ENCODE assay signal across 2 cellular contexts in the genomic region with DNA sequence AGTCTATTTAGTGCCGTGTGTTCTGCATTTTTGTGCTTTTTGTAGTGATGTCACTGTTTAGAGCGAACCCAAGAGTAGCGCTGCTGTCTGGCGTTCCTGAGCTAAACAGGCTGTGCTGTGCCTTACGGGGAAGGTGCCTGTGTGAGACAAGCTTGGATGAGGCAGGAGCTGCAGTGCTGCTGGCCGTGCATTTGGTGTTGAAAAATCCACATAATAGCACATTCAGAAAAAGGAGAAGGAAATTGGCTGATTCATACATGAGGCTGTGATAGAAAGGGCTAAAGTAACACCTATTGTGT. TPM values are rescaled to one million over a fixed set of nuclear protein-coding genes. Genes with fewer than 3 reads are reported as not detected.
"Had no signal": no experiment of that assay in that cellular context is flagged by ENCODE, and none has a peak within 500 bp of the region (broad histone marks: within the 10 kb centered on the region; RNA-seq: fewer than 3 reads in every experiment).

No MANE protein-coding gene starts in this region.

RNA-seq across cellular contexts. Expression of a gene that starts 50.2 kb away (rescaled TPM):
- total RNA-seq: smooth muscle cell had no signal
- polyA plus RNA-seq: neural cell had no signal
